ENCODE assay signal across 8 cellular contexts in the genomic region with DNA sequence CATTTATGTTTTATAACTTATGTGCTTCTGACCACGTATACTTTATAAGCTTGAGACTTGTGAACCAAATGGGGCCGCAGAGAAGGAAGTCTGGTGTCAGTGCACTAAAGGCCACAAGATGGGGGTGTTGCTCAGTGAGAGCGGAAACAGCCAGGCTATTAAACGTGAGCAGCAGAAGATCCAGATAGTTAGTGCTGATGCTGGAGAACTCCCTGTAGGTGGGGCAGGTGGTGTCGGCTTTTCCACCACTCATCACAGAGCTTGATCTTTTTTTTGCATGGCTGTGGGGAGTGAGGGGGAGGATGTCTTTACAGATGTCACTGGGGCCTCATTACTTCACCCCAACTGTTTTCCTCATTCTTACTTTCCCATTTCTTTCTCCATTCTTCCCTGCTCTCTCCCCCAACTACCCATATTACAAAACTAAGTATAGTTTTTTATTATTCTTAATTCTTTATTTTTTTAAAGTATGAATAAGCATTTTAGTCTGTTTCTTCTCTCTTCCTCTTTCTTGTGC.
DNase-seq lines count a peak whose midpoint lies in the region; ATAC-seq and TF ChIP-seq lines count a peak whose summit lies in the region.

No MANE protein-coding gene starts in this region.

- H3K4me1 ChIP-seq in adipocyte (ENCODE audit: control insufficient read depth, insufficient read depth, low read length), result no peaks in the 10 kb centered on the region

- H3K27me3 ChIP-seq in adipocyte (replicated peaks; ENCODE audit: control insufficient read depth, insufficient read depth, low read length), result no peaks in the 10 kb centered on the region

- H3K4me3 ChIP-seq in LNCaP clone FGC (ENCODE audit: low read depth, low read length) (no peak overlapping the region), adipocyte (ENCODE audit: low read length) (no peak overlapping the region)

- no peak overlapping the region for H3K9ac ChIP-seq in adipocyte (ENCODE audit: low read length)

- H3K36me3 ChIP-seq in adipocyte (ENCODE audit: control insufficient read depth, insufficient read depth, low read length, severe bottlenecking), result peaks cover 10% of the 10 kb centered on the region

- ATAC-seq in GM21528 (IDR thresholded peaks at IDR 0.05; ENCODE audit: low FRiP score, unreplicated experiment), result peak; percentile 81
- ATAC-seq in GM18498 (IDR thresholded peaks at IDR 0.05; ENCODE audit: unreplicated experiment), result no peak

- DNase-seq in DMS153 treated with DMSO at 0.1 percent for 48 hours (lab: John Stamatoyannopoulos, UW; ENCODE audit: unreplicated experiment) (peak; percentile 79), LNCaP clone FGC (ENCODE audit: low read depth) (peak; percentile 69), RPMI8226 (peak; percentile 74), adipocyte (ENCODE audit: low read depth) (peak; percentile 72), hippocampal formation (lab: John Stamatoyannopoulos, UW) (peak; percentile 26 to 73)
- DNase-seq in stimulated activated CD4-positive, alpha-beta T cell treated with anti-CD3 and anti-CD28 coated beads, Interleukin-12 subunit alpha, Interleukin-12 subunit beta, amount 100 ng/mL, for 24 hours (ENCODE audit: low read depth in 2 of 2), result peak; percentile 3 to 8

- peak; percentile 93 for TF ChIP-seq CTCF in LNCaP clone FGC (IDR thresholded peaks at IDR 0.05; ENCODE audit: control insufficient read depth, extremely low read depth, insufficient read depth)

- no peaks in the 10 kb centered on the region for H3K9me3 ChIP-seq in adipocyte (ENCODE audit: control insufficient read depth, low read length)

Comparison
In these comparisons a context has a peak if more than half of its experiments do, and no peak if none do; other contexts are left out.
1. DNase-seq: peak in every context shown above with its lines; median percentile 79 in DMS153 treated with DMSO at 0.1 percent for 48 hours; 74 in RPMI8226; 72 in adipocyte; 69 in LNCaP clone FGC; 50 in hippocampal formation; 6 in stimulated activated CD4-positive, alpha-beta T cell treated with anti-CD3 and anti-CD28 coated beads, Interleukin-12 subunit alpha, Interleukin-12 subunit beta, amount 100 ng/mL, for 24 hours.